ENCODE assay signal across 13 cellular contexts in the genomic region with DNA sequence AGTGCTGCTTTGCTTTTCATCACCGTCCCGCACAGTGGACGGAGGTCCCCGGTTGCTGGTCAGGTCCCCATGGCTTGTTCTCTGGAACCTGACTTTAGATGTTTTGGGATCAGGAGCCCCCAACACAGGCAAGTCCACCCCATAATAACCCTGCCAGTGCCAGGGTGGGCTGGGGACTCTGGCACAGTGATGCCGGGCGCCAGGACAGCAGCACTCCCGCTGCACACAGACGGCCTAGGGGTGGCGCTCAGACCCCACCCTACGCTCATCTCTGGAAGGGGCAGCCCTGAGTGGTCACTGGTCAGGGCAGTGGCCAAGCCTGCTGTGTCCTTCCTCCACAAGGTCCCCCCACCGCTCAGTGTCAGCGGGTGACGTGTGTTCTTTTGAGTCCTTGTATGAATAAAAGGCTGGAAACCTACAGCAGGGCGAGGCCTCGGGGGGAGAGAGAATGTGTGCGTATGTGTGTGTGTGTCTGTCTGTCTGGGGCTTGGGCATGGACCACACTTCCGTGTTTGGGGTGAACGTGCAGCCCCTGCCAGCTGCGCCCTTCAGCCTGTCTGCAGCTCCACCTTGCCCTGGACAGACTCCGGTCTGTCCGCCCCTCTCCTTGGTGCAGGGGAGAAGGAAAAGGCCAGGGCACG. TPM values are rescaled to one million over a fixed set of nuclear protein-coding genes. Genes with fewer than 3 reads are reported as not detected.
DNase-seq lines count a peak whose midpoint lies in the region; ATAC-seq, FAIRE-seq and TF ChIP-seq lines count a peak whose summit lies in the region.
"Had no signal": no experiment of that assay in that cellular context is flagged by ENCODE, and none has a peak within 500 bp of the region (broad histone marks: within the 10 kb centered on the region; RNA-seq: fewer than 3 reads in every experiment).

No MANE protein-coding gene starts in this region.

- no peaks in the 10 kb centered on the region for H3K4me1 Mint-ChIP-seq in activated CD8-positive, alpha-beta T cell treated with anti-CD3 and anti-CD28 coated beads, Interleukin-2, amount 10 ng/mL, durations not matched to agents 7 days and 5 days (ENCODE audit: low read depth)
- H3K4me1 Mint-ChIP-seq in activated CD8-positive, alpha-beta T cell treated with anti-CD3 and anti-CD28 coated beads for 36 hours (ENCODE audit: low read depth), result no peaks in the 10 kb centered on the region
- H3K4me1 Mint-ChIP-seq in activated CD4-positive, alpha-beta memory T cell treated with anti-CD3 and anti-CD28 coated beads, Interleukin-2, amount 10 ng/mL, durations not matched to agents 7 days and 5 days, result no peaks in the 10 kb centered on the region

- TF ChIP-seq CTCF in activated CD8-positive, alpha-beta T cell treated with anti-CD3 and anti-CD28 coated beads for 36 hours (IDR thresholded peaks at IDR 0.05), result no peak
- TF ChIP-seq CTCF in stomach (IDR thresholded peaks at IDR 0.05), result no peak

- CTCF ChIA-PET in activated CD8-positive, alpha-beta T cell treated with anti-CD3 and anti-CD28 coated beads, Interleukin-2, amount 10 ng/mL, durations not matched to agents 7 days and 5 days (lab: Charles Lee), result no interaction called here
- CTCF ChIA-PET in activated CD8-positive, alpha-beta T cell treated with anti-CD3 and anti-CD28 coated beads for 36 hours (lab: Charles Lee), result no interaction called here
- CTCF ChIA-PET in activated CD4-positive, alpha-beta memory T cell treated with anti-CD3 and anti-CD28 coated beads, Interleukin-2, amount 10 ng/mL, durations not matched to agents 7 days and 5 days (lab: Charles Lee), result no interaction called here

- peak; percentile 15 for DNase-seq in activated CD8-positive, alpha-beta T cell treated with anti-CD3 and anti-CD28 coated beads, Interleukin-2, amount 10 ng/mL, durations not matched to agents 7 days and 5 days
- no peak for DNase-seq in activated CD8-positive, alpha-beta T cell treated with anti-CD3 and anti-CD28 coated beads for 36 hours
- DNase-seq in activated CD4-positive, alpha-beta memory T cell treated with anti-CD3 and anti-CD28 coated beads, Interleukin-2, amount 10 ng/mL, durations not matched to agents 7 days and 5 days, result peak; percentile 14
- peak; percentile 17 to 33 (median 30) for DNase-seq in right cardiac atrium
- peak; percentile 20 for DNase-seq in stomach
- no peak for DNase-seq in kidney tubule cell (ENCODE audit: low spot score)
- no peak for DNase-seq in GDM1 (lab: John Stamatoyannopoulos, UW)
- no peak for DNase-seq in H54 (ENCODE audit: insufficient read length, low spot score)
- DNase-seq: ACHN, MV-4-11, NCI-H82, SW 1271 had no signal

- FAIRE-seq in H54 (lab: Jason Lieb, UNC), result no peak
- FAIRE-seq: islet of Langerhans had no signal

- TF ChIP-seq POLR2A in stomach (IDR thresholded peaks at IDR 0.05) (no peak), H54 (IDR thresholded peaks at IDR 0.05; ENCODE audit: low read depth, low read length) (no peak)

- H3K36me3 Mint-ChIP-seq in activated CD8-positive, alpha-beta T cell treated with anti-CD3 and anti-CD28 coated beads, Interleukin-2, amount 10 ng/mL, durations not matched to agents 7 days and 5 days (ENCODE audit: low read depth), result peaks cover 2% of the 10 kb centered on the region
- peaks cover 7% of the 10 kb centered on the region for H3K36me3 Mint-ChIP-seq in activated CD8-positive, alpha-beta T cell treated with anti-CD3 and anti-CD28 coated beads for 36 hours (ENCODE audit: low read depth)
- no peaks in the 10 kb centered on the region for H3K36me3 Mint-ChIP-seq in activated CD4-positive, alpha-beta memory T cell treated with anti-CD3 and anti-CD28 coated beads, Interleukin-2, amount 10 ng/mL, durations not matched to agents 7 days and 5 days (ENCODE audit: low read depth)

- no peak for ATAC-seq in activated CD8-positive, alpha-beta T cell treated with anti-CD3 and anti-CD28 coated beads, Interleukin-2, amount 10 ng/mL, durations not matched to agents 7 days and 5 days
- no peak for ATAC-seq in activated CD8-positive, alpha-beta T cell treated with anti-CD3 and anti-CD28 coated beads for 36 hours
- ATAC-seq in right cardiac atrium, result no peak

- POLR2A ChIA-PET in activated CD8-positive, alpha-beta T cell treated with anti-CD3 and anti-CD28 coated beads, Interleukin-2, amount 10 ng/mL, durations not matched to agents 7 days and 5 days (lab: Charles Lee), result no interaction called here
- POLR2A ChIA-PET in activated CD8-positive, alpha-beta T cell treated with anti-CD3 and anti-CD28 coated beads for 36 hours (lab: Charles Lee), result no interaction called here
- POLR2A ChIA-PET in activated CD4-positive, alpha-beta memory T cell treated with anti-CD3 and anti-CD28 coated beads, Interleukin-2, amount 10 ng/mL, durations not matched to agents 7 days and 5 days (lab: Charles Lee), result no interaction called here

- H3K9me3 ChIP-seq in right cardiac atrium (ENCODE audit: control insufficient read depth, low read length), result no peaks in the 10 kb centered on the region
- H3K9me3 ChIP-seq in stomach, result peaks cover 0 to 9% (median 3%) of the 10 kb centered on the region in 4 donors

- no peak overlapping the region for H3K27ac ChIP-seq in right cardiac atrium (ENCODE audit: low read length)
- H3K27ac ChIP-seq in stomach, result no peak overlapping the region

- no peak for TF ChIP-seq EP300 in stomach (IDR thresholded peaks at IDR 0.05)

- 84% methylated on average over 22 of the region's 22 CpGs for WGBS in right cardiac atrium
- 81 to 90% (median 83%) methylated on average over 5 to 22 of the region's 22 CpGs for WGBS in stomach, 5 donors

- H3K27me3 ChIP-seq in right cardiac atrium (ENCODE audit: control insufficient read depth, insufficient read depth) (no peaks in the 10 kb centered on the region), stomach (no peaks in the 10 kb centered on the region)

- intact Hi-C loops in activated CD8-positive, alpha-beta T cell treated with anti-CD3 and anti-CD28 coated beads for 36 hours (cut with micrococcal nuclease), result no loop called here
- intact Hi-C loops in right cardiac atrium (cut with DNase I), result no loop called here
- intact Hi-C loops in stomach (cut with DNase I; ENCODE audit: low total_unique reads), result no loop called here

- H3K9me3 Mint-ChIP-seq in activated CD8-positive, alpha-beta T cell treated with anti-CD3 and anti-CD28 coated beads, Interleukin-2, amount 10 ng/mL, durations not matched to agents 7 days and 5 days (ENCODE audit: insufficient read depth), result no peaks in the 10 kb centered on the region
- peaks cover 2% of the 10 kb centered on the region for H3K9me3 Mint-ChIP-seq in activated CD8-positive, alpha-beta T cell treated with anti-CD3 and anti-CD28 coated beads for 36 hours
- H3K9me3 Mint-ChIP-seq in activated CD4-positive, alpha-beta memory T cell treated with anti-CD3 and anti-CD28 coated beads, Interleukin-2, amount 10 ng/mL, durations not matched to agents 7 days and 5 days, result peaks cover 5% of the 10 kb centered on the region

- peaks cover 0 to 56% (median 31%) of the 10 kb centered on the region in 4 donors for H3K36me3 ChIP-seq in stomach

- no peak overlapping the region for H3K27ac Mint-ChIP-seq in activated CD8-positive, alpha-beta T cell treated with anti-CD3 and anti-CD28 coated beads, Interleukin-2, amount 10 ng/mL, durations not matched to agents 7 days and 5 days
- no peak overlapping the region for H3K27ac Mint-ChIP-seq in activated CD8-positive, alpha-beta T cell treated with anti-CD3 and anti-CD28 coated beads for 36 hours
- no peak overlapping the region for H3K27ac Mint-ChIP-seq in activated CD4-positive, alpha-beta memory T cell treated with anti-CD3 and anti-CD28 coated beads, Interleukin-2, amount 10 ng/mL, durations not matched to agents 7 days and 5 days

- no peak overlapping the region for H3K4me3 ChIP-seq in right cardiac atrium (ENCODE audit: low read length)
- H3K4me3 ChIP-seq in stomach, result no peak overlapping the region

- H3K4me1 ChIP-seq in right cardiac atrium (ENCODE audit: control insufficient read depth, insufficient read depth, low read length) (no peaks in the 10 kb centered on the region), stomach (no peaks in the 10 kb centered on the region)

- H3K27me3 Mint-ChIP-seq in activated CD8-positive, alpha-beta T cell treated with anti-CD3 and anti-CD28 coated beads, Interleukin-2, amount 10 ng/mL, durations not matched to agents 7 days and 5 days (ENCODE audit: low read depth), result no peaks in the 10 kb centered on the region
- H3K27me3 Mint-ChIP-seq in activated CD8-positive, alpha-beta T cell treated with anti-CD3 and anti-CD28 coated beads for 36 hours, result no peaks in the 10 kb centered on the region
- H3K27me3 Mint-ChIP-seq in activated CD4-positive, alpha-beta memory T cell treated with anti-CD3 and anti-CD28 coated beads, Interleukin-2, amount 10 ng/mL, durations not matched to agents 7 days and 5 days, result no peaks in the 10 kb centered on the region

- H3K4me3 Mint-ChIP-seq in activated CD8-positive, alpha-beta T cell treated with anti-CD3 and anti-CD28 coated beads, Interleukin-2, amount 10 ng/mL, durations not matched to agents 7 days and 5 days, result no peak overlapping the region
- H3K4me3 Mint-ChIP-seq in activated CD8-positive, alpha-beta T cell treated with anti-CD3 and anti-CD28 coated beads for 36 hours, result no peak overlapping the region
- H3K4me3 Mint-ChIP-seq in activated CD4-positive, alpha-beta memory T cell treated with anti-CD3 and anti-CD28 coated beads, Interleukin-2, amount 10 ng/mL, durations not matched to agents 7 days and 5 days, result no peak overlapping the region

RNA-seq across cellular contexts. Expression of gene GPC1, which starts 32.3 kb away (rescaled TPM):
- total RNA-seq in activated CD8-positive, alpha-beta T cell treated with anti-CD3 and anti-CD28 coated beads, Interleukin-2, amount 10 ng/mL, durations not matched to agents 7 days and 5 days, result 1 to 10 TPM; 4.4 to 5.7 TPM
- 1 to 10 TPM in 1 of 2 experiments, under 1 TPM in 1; 0.83 to 1.2 TPM for total RNA-seq in activated CD8-positive, alpha-beta T cell treated with anti-CD3 and anti-CD28 coated beads for 36 hours
- total RNA-seq in activated CD4-positive, alpha-beta memory T cell treated with anti-CD3 and anti-CD28 coated beads, Interleukin-2, amount 10 ng/mL, durations not matched to agents 7 days and 5 days, result 1 to 10 TPM; 5.8 to 7.9 TPM
- 100 to 1,000 TPM in 2 of 4 donors, 10 to 100 TPM in 2; 75.8 to 107 (median 94.8) TPM for total RNA-seq in right cardiac atrium
- 118 TPM for polyA plus RNA-seq in right cardiac atrium
- 100 to 1,000 TPM in 1 of 5 donors, 10 to 100 TPM in 4; 11.7 to 117 (median 28.8) TPM for total RNA-seq in stomach
- polyA plus RNA-seq in stomach, result 10 to 100 TPM in 2 of 3 donors, 1 to 10 TPM in 1; 6.3 to 40.1 (median 14.0) TPM

Comparison
In these comparisons a context has a peak if more than half of its experiments do, and no peak if none do; other contexts are left out.
1. DNase-seq: peak in activated CD8-positive, alpha-beta T cell treated with anti-CD3 and anti-CD28 coated beads, Interleukin-2, amount 10 ng/mL, durations not matched to agents 7 days and 5 days (single experiment), activated CD4-positive, alpha-beta memory T cell treated with anti-CD3 and anti-CD28 coated beads, Interleukin-2, amount 10 ng/mL, durations not matched to agents 7 days and 5 days (single experiment), right cardiac atrium (3 of 3) and stomach (single experiment); none in activated CD8-positive, alpha-beta T cell treated with anti-CD3 and anti-CD28 coated beads for 36 hours (single experiment), kidney tubule cell (single experiment), GDM1 (single experiment) and H54 (single experiment).